ENCODE assay signal across 8 cellular contexts in genomic region chr1:30718636-30719405, GRCh38. TPM values are rescaled to one million over a fixed set of nuclear protein-coding genes. Genes with fewer than 3 reads are reported as not detected.
DNase-seq lines count a peak whose midpoint lies in the region; ATAC-seq and TF ChIP-seq lines count a peak whose summit lies in the region.

No MANE protein-coding gene starts in this region.

- no peaks in the 10 kb centered on the region for H3K36me3 Mint-ChIP-seq in natural killer cell treated with Interleukin-12 subunit alpha and Interleukin-12 subunit beta and Interleukin-15 and Interleukin-18, amount 100 ng/mL, for 72 hours

- CTCF ChIA-PET in Panc1 (lab: Charles Lee), result interaction anchor here (0.5 to 3.7 kb wide), 9 partner anchors 11 to 406 kb away, joined by 3 to 74 read pairs (median 3); no protein-coding TSS in a partner anchor

- POLR2A ChIA-PET in Panc1 (lab: Charles Lee), result interaction anchor here (0.6 to 1.2 kb wide), 5 partner anchors 9 to 98 kb away, joined by 3 to 10 read pairs (median 5); no protein-coding TSS in a partner anchor

- TF ChIP-seq CTCF in Panc1 (IDR thresholded peaks at IDR 0.05), result peak; percentile 92

- peaks cover 7% of the 10 kb centered on the region; the same call in 1 of the 2 replicates for H3K4me1 ChIP-seq in Panc1 (ENCODE audit: control insufficient read depth, insufficient read depth, low read length)

- intact Hi-C loops in Panc1 (cut with micrococcal nuclease; ENCODE audit: unreplicated experiment), result loop anchor here (1.0 kb wide), 1 partner anchor 60 kb away; no protein-coding TSS in a partner anchor

- H3K4me3 ChIP-seq in Panc1 (ENCODE audit: low read depth in 2 of 2, low read length in 2 of 2), result peak overlapping the region; percentile 71 to 80

- H3K27ac Mint-ChIP-seq in natural killer cell treated with Interleukin-12 subunit alpha and Interleukin-12 subunit beta and Interleukin-15 and Interleukin-18, amount 100 ng/mL, for 72 hours, result peak overlapping the region; percentile 87 to 90

- peak overlapping the region; percentile 86 for H3K27ac ChIP-seq in Panc1 (ENCODE audit: low read length)

- BruUV-seq in Panc1 (replicated peaks; lab: Mats Ljungman, UMichigan), result no TSS peak

- ATAC-seq in GM19463 (IDR thresholded peaks at IDR 0.05; ENCODE audit: unreplicated experiment) (peak; percentile 47), Panc1 (peak; percentile 84)
- ATAC-seq in natural killer cell treated with Interleukin-12 subunit alpha and Interleukin-12 subunit beta and Interleukin-15 and Interleukin-18, amount 100 ng/mL, for 72 hours, result peak; percentile 86 to 88

- H3K27me3 Mint-ChIP-seq in natural killer cell treated with Interleukin-12 subunit alpha and Interleukin-12 subunit beta and Interleukin-15 and Interleukin-18, amount 100 ng/mL, for 72 hours, result no peaks in the 10 kb centered on the region

- H3K9me3 ChIP-seq in Panc1 (ENCODE audit: control insufficient read depth, insufficient read depth, low read depth, low read length), result no peaks in the 10 kb centered on the region

- peaks cover under 1 to 24% of the 10 kb centered on the region in 2 donors for H3K4me1 Mint-ChIP-seq in natural killer cell treated with Interleukin-12 subunit alpha and Interleukin-12 subunit beta and Interleukin-15 and Interleukin-18, amount 100 ng/mL, for 72 hours (ENCODE audit: low read depth in 2 of 2)

- DNase-seq in COLO829 (ENCODE audit: low spot score), result peak; percentile 84
- DNase-seq in HS-5 (ENCODE audit: low read depth), result peak; percentile 81
- DNase-seq in Panc1 (ENCODE audit: low read depth, low spot score), result no peak
- peak; percentile 73 for DNase-seq in activated T-helper 1 cell treated with Interleukin-2 at 50 U/mL for 16 hours (ENCODE audit: low read depth)
- peak; percentile 98 for DNase-seq in fibroblast of gingiva (ENCODE audit: low read depth)
- peak; percentile 98 for DNase-seq in natural killer cell treated with Interleukin-12 subunit alpha and Interleukin-12 subunit beta and Interleukin-15 and Interleukin-18, amount 100 ng/mL, for 72 hours (ENCODE audit: low spot score)
- peak; percentile 73 for DNase-seq in stimulated activated naive CD4-positive, alpha-beta T cell treated with Interleukin-2 at 50 U/mL for 16 hours (lab: John Stamatoyannopoulos, UW)

- H3K27me3 ChIP-seq in Panc1 (ENCODE audit: control insufficient read depth, insufficient read depth, low read length), result no peaks in the 10 kb centered on the region

- peak overlapping the region; percentile 90 for H3K4me3 Mint-ChIP-seq in natural killer cell treated with Interleukin-12 subunit alpha and Interleukin-12 subunit beta and Interleukin-15 and Interleukin-18, amount 100 ng/mL, for 72 hours

- in situ Hi-C loops in Panc1 (cut with HindIII; ENCODE audit: low pct_unique_long_range_greater_than_20kb, low sequenced_read_pairs), result no loop called here

- H3K36me3 ChIP-seq in Panc1 (ENCODE audit: control insufficient read depth, insufficient read depth, low read length), result no peaks in the 10 kb centered on the region

- no peaks in the 10 kb centered on the region for H3K9me3 Mint-ChIP-seq in natural killer cell treated with Interleukin-12 subunit alpha and Interleukin-12 subunit beta and Interleukin-15 and Interleukin-18, amount 100 ng/mL, for 72 hours

RNA-seq across cellular contexts. Expression of gene MATN1, which starts 4.6 kb away (rescaled TPM):
- 0.59 TPM for total RNA-seq in Panc1 (2021; ENCODE audit: unreplicated experiment)
- 0.59 TPM for polyA plus RNA-seq in Panc1 (2012; ENCODE audit: insufficient read length)
- total RNA-seq in natural killer cell treated with Interleukin-12 subunit alpha and Interleukin-12 subunit beta and Interleukin-15 and Interleukin-18, amount 100 ng/mL, for 72 hours, result 1 to 10 TPM in 1 of 2 donors, under 1 TPM in 1; 0.31 to 1.1 TPM

RNA-seq across cellular contexts. Expression of gene LAPTM5, which starts 38.8 kb away (rescaled TPM):
- 1.9 TPM for total RNA-seq in Panc1 (2021; ENCODE audit: unreplicated experiment)
- polyA plus RNA-seq in Panc1 (2012; ENCODE audit: insufficient read length), result 0.55 TPM
- 100 to 1,000 TPM; 150 to 153 TPM for total RNA-seq in natural killer cell treated with Interleukin-12 subunit alpha and Interleukin-12 subunit beta and Interleukin-15 and Interleukin-18, amount 100 ng/mL, for 72 hours

Comparison
In these comparisons a context has a peak if more than half of its experiments do, and no peak if none do; other contexts are left out.
1. RNA of gene LAPTM5, which starts 38.8 kb away (total RNA-seq): 150 to 153 TPM in natural killer cell treated with Interleukin-12 subunit alpha and Interleukin-12 subunit beta and Interleukin-15 and Interleukin-18, amount 100 ng/mL, for 72 hours; 1.9 TPM in Panc1 (single experiment); every median in the first group is over 10 times any median in the second.
2. Peak in every context shown above with its lines, with median percentiles within 50 percentile points of each other: ATAC-seq.